ENCODE assay signal across 11 cellular contexts in the genomic region with DNA sequence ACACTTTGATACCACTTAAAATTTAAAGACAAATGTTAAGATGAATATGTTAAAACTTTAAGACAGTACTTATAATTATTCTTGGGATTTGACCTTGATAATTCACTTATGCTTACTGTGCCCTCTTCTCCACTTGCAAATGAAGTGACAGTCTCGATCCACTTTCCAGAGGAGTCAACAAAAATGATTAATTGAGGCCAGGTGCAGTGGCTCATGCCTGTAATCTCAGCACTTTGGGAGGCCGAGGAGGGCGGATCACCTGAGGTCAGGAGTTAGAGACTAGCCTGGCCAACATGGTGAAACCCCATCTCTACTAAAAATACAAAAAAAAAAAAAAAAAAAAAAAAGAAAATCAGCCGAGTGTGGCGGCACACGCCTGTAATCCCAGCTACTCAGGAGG. TPM values are rescaled to one million over a fixed set of nuclear protein-coding genes. Genes with fewer than 3 reads are reported as not detected.
"Had no signal": no experiment of that assay in that cellular context is flagged by ENCODE, and none has a peak within 500 bp of the region (broad histone marks: within the 10 kb centered on the region; RNA-seq: fewer than 3 reads in every experiment).

No MANE protein-coding gene starts in this region.

RNA-seq across cellular contexts. Expression of gene ZPLD1, which starts 52.6 kb away (rescaled TPM):
- total RNA-seq: activated CD4-positive, alpha-beta memory T cell treated with anti-CD3 and anti-CD28 coated beads, Interleukin-2, amount 10 ng/mL, durations not matched to agents 7 days and 5 days; activated CD4-positive, alpha-beta T cell treated with anti-CD3 and anti-CD28 coated beads for 36 hours; activated CD4-positive, alpha-beta T cell treated with anti-CD3 and anti-CD28 coated beads, Interleukin-2, amount 10 ng/mL, durations not matched to agents 7 days and 5 days; activated CD8-positive, alpha-beta memory T cell treated with anti-CD3 and anti-CD28 coated beads, Interleukin-2, amount 10 ng/mL, durations not matched to agents 7 days and 5 days; activated CD8-positive, alpha-beta T cell treated with anti-CD3 and anti-CD28 coated beads, Interleukin-2, amount 10 ng/mL, durations not matched to agents 7 days and 5 days; activated naive CD8-positive, alpha-beta T cell treated with anti-CD3 and anti-CD28 coated beads, Interleukin-2, amount 10 ng/mL, durations not matched to agents 7 days and 5 days; activated T-helper 2 cell treated with anti-CD3 and anti-CD28 coated beads, Interferon-gamma antibody, Interleukin-2, Interleukin-4, amounts not matched to agents 10 μg/mL and 5 μg/mL and 100 μg/mL, durations not matched to agents 14 hours and 24 hours and 36 hours; ascending aorta; chondrocyte; WTC11 had no signal
- polyA plus RNA-seq: cardiac muscle cell had no signal
